Comparison of ENCODE assay signal across 9 cellular contexts in the genomic region with DNA sequence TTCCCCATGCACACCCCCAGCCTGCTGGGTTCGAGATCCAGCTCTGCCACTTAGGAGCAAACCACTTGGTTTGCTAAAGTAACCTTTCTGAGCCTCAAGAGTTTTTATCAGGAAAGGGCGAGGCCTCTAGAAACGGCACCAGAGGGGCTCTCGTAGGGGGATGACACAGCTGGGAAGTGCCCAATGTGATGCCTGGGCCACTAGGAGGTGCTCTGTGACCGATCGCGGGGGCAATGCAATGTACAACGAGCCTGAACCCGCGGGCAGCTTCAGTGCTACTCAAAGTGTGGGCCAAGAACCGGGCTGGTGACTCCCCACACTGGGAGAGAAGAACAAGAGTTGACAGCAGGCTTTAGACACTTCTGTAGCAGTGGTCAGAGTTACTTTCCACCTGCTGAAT. TPM values are rescaled to one million over a fixed set of nuclear protein-coding genes. Genes with fewer than 3 reads are reported as not detected.
A peak's percentile ranks its signal among the peaks of the same experiment; 100 is the strongest.
DNase-seq lines count a peak whose midpoint lies in the region; ATAC-seq and TF ChIP-seq lines count a peak whose summit lies in the region.
"Had no signal": no experiment of that assay in that cellular context is flagged by ENCODE, and none has a peak within 500 bp of the region (broad histone marks: within the 10 kb centered on the region; RNA-seq: fewer than 3 reads in every experiment).

No MANE protein-coding gene starts in this region.

- CTCF ChIA-PET in activated CD4-positive, alpha-beta memory T cell treated with anti-CD3 and anti-CD28 coated beads for 36 hours (lab: Charles Lee), result interaction anchor here (0.7 to 2.0 kb wide), 5 partner anchors 16 to 36 kb away, joined by 3 to 12 read pairs (median 4); partner anchors contain the start of gene ALG1

- intact Hi-C loops in activated CD4-positive, alpha-beta memory T cell treated with anti-CD3 and anti-CD28 coated beads for 36 hours (cut with micrococcal nuclease), result loop anchor here (5.0 kb wide), 1 partner anchor 36 kb away; no protein-coding TSS in a partner anchor

- no peaks in the 10 kb centered on the region for H3K4me1 Mint-ChIP-seq in activated CD4-positive, alpha-beta memory T cell treated with anti-CD3 and anti-CD28 coated beads for 36 hours (ENCODE audit: low read depth)

- no peak overlapping the region for H3K27ac Mint-ChIP-seq in activated CD4-positive, alpha-beta memory T cell treated with anti-CD3 and anti-CD28 coated beads for 36 hours

- DNase-seq in HUDEP-2 (lab: John Stamatoyannopoulos, UW; ENCODE audit: unreplicated experiment in 76 of 76) (peak in 59 of 76 experiments; percentile 14 to 69 (median 44)), germinal center (ENCODE audit: low spot score) (peak; percentile 67), NCI-H2171 treated with DMSO at 0.1 percent for 48 hours (lab: John Stamatoyannopoulos, UW) (no peak), NCI-H1694 (lab: John Stamatoyannopoulos, UW) (no peak)
- peak; percentile 59 for DNase-seq in activated CD4-positive, alpha-beta memory T cell treated with anti-CD3 and anti-CD28 coated beads for 36 hours
- peak; percentile 8 for DNase-seq in stimulated activated CD8-positive, alpha-beta memory T cell treated with anti-CD3 and anti-CD28 coated beads, Interleukin-7, amount 100 ng/mL, for 24 hours (ENCODE audit: low read depth)

- no peaks in the 10 kb centered on the region for H3K27me3 Mint-ChIP-seq in activated CD4-positive, alpha-beta memory T cell treated with anti-CD3 and anti-CD28 coated beads for 36 hours

- H3K4me3 Mint-ChIP-seq in activated CD4-positive, alpha-beta memory T cell treated with anti-CD3 and anti-CD28 coated beads for 36 hours, result no peak overlapping the region

- no peaks in the 10 kb centered on the region for H3K36me3 Mint-ChIP-seq in activated CD4-positive, alpha-beta memory T cell treated with anti-CD3 and anti-CD28 coated beads for 36 hours

- H3K9me3 Mint-ChIP-seq in activated CD4-positive, alpha-beta memory T cell treated with anti-CD3 and anti-CD28 coated beads for 36 hours, result no peaks in the 10 kb centered on the region

- no peak for ATAC-seq in GM18520 (IDR thresholded peaks at IDR 0.05; ENCODE audit: unreplicated experiment)

- POLR2A ChIA-PET in activated CD4-positive, alpha-beta memory T cell treated with anti-CD3 and anti-CD28 coated beads for 36 hours (lab: Charles Lee), result no interaction called here

- peak; percentile 80 for TF ChIP-seq CTCF in GM12872 (IDR thresholded peaks at IDR 0.05; ENCODE audit: insufficient read depth, low read depth, low read length)

RNA-seq across cellular contexts. Expression of gene C16orf89, which starts 9.4 kb away (rescaled TPM):
- not detected for total RNA-seq in activated CD4-positive, alpha-beta memory T cell treated with anti-CD3 and anti-CD28 coated beads for 36 hours
- total RNA-seq: T-helper 2 cell treated with Interferon-gamma antibody and Interleukin-4, amounts not matched to agents 100 ng/mL and 5 ng/mL, for 36 hours had no signal

RNA-seq across cellular contexts. Expression of gene ALG1, which starts 15.3 kb away (rescaled TPM):
- 10 to 100 TPM; 12.8 to 14.1 TPM for total RNA-seq in activated CD4-positive, alpha-beta memory T cell treated with anti-CD3 and anti-CD28 coated beads for 36 hours

RNA-seq across cellular contexts. Expression of gene NAGPA, which starts 22.6 kb away (rescaled TPM):
- total RNA-seq in activated CD4-positive, alpha-beta memory T cell treated with anti-CD3 and anti-CD28 coated beads for 36 hours, result 1 to 10 TPM; 7.6 to 7.8 TPM

RNA-seq across cellular contexts. Expression of gene EEF2KMT, which starts 41.2 kb away (rescaled TPM):
- 10 to 100 TPM; 18.4 to 18.8 TPM for total RNA-seq in activated CD4-positive, alpha-beta memory T cell treated with anti-CD3 and anti-CD28 coated beads for 36 hours

Comparison
In these comparisons a context has a peak if more than half of its experiments do, and no peak if none do; other contexts are left out.
1. DNase-seq: peak in HUDEP-2 (59 of 76), activated CD4-positive, alpha-beta memory T cell treated with anti-CD3 and anti-CD28 coated beads for 36 hours (single experiment), germinal center (single experiment) and stimulated activated CD8-positive, alpha-beta memory T cell treated with anti-CD3 and anti-CD28 coated beads, Interleukin-7, amount 100 ng/mL, for 24 hours (single experiment); none in NCI-H2171 treated with DMSO at 0.1 percent for 48 hours (single experiment) and NCI-H1694 (single experiment).